Comparison of ENCODE assay signal across 18 cellular contexts in the genomic region with DNA sequence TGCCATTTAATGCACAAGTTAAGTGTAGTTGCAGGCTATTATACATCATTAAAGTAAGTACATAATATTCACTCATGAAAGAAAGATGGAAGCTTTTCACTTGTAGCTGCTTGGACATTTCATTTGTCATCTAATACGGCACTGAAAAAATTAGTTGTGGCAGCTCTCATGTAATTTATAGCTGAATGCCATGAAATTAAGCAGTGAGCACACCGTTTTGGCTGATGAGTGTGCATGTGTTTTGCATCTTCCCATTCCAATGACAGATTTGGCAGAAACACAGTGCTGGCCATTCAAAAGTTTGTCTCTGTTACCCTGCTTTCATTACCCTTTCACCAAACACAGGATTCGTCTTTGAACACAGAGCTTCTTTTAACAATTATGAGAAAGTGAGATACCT.
"Had no signal": no experiment of that assay in that cellular context is flagged by ENCODE, and none has a peak within 500 bp of the region (broad histone marks: within the 10 kb centered on the region; RNA-seq: fewer than 3 reads in every experiment).

No MANE protein-coding gene starts in this region.

- H3K4me3 ChIP-seq: MG63, SJSA1, SK-N-MC had no signal

- DNase-seq: KBM-7, MG63, NCI-H1092, NCI-H1105 treated with DMSO at 0.1 percent for 48 hours, NCI-H1694, NCI-H2029, NCI-H2081 treated with DMSO at 0.1 percent for 48 hours, NCI-H2171, NCI-H524, NCI-H526 treated with DMSO at 0.1 percent for 48 hours, NCI-H774, Right ventricle myocardium superior, RPMI8226, SIG-M5, T-helper 1 cell had no signal

- H3K9me3 ChIP-seq: MG63, SJSA1 had no signal

- H3K36me3 ChIP-seq: MG63, SJSA1 had no signal

- H3K27me3 ChIP-seq: MG63, SJSA1 had no signal

- H3K27ac ChIP-seq: HL-60, SJSA1, SK-N-MC had no signal
